30 cellular contexts compared by ENCODE assay signal in the genomic region with DNA sequence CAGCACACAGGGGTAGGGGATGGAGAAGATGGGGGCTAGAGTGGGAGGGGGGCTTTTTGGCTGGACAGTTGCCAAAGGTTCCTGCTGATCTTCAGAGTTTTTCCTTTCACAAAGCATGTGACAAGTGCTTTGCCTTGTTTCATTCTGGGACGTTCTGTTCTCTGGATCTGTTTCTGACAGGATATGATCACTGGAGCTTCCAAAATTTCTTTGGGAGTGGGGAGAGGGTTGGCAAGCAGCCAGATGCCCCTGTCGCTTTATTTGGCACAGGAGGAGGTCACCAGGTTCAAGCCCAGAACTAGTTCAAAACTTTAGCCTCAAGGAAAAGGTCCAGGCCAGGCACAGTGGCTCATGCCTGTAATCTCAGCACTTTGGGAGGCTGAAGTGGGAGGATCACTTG.
DNase-seq lines count a peak whose midpoint lies in the region; ATAC-seq and TF ChIP-seq lines count a peak whose summit lies in the region.
"Had no signal": no experiment of that assay in that cellular context is flagged by ENCODE, and none has a peak within 500 bp of the region (broad histone marks: within the 10 kb centered on the region; RNA-seq: fewer than 3 reads in every experiment).

No MANE protein-coding gene starts in this region.

- TF ChIP-seq CTCF in esophagus muscularis mucosa (IDR thresholded peaks at IDR 0.05) (no peak), heart right ventricle (IDR thresholded peaks at IDR 0.05) (no peak), nephron (IDR thresholded peaks at IDR 0.05; ENCODE audit: unreplicated experiment in 3 of 3) (no peak), upper lobe of left lung (IDR thresholded peaks at IDR 0.05) (no peak)

- ATAC-seq in heart right ventricle (peak in 3 of 8 donors; percentile 18 to 66 (median 41)), upper lobe of left lung (ENCODE audit: low FRiP score in 2 of 2) (no peak)
- ATAC-seq: activated CD8-positive, alpha-beta T cell treated with anti-CD3 and anti-CD28 coated beads for 36 hours; activated T-helper 17 cell treated with anti-CD3 and anti-CD28 coated beads, Interleukin-2, amount 50 U/mL, for 72 hours; effector memory CD8-positive, alpha-beta T cell; sciatic nerve; stimulated activated naive CD8-positive, alpha-beta T cell treated with anti-CD3 and anti-CD28 coated beads, Interleukin-15, amount 100 ng/mL, for 72 hours had no signal

- DNase-seq in esophagus muscularis mucosa (ENCODE audit: extremely low spot score) = no peak
- peak in 1 of 2 donors; percentile 44 for DNase-seq in heart right ventricle
- DNase-seq in upper lobe of left lung = no peak
- no peak for DNase-seq in amniotic stem cell (lab: John Stamatoyannopoulos, UW)
- no peak for DNase-seq in COR-L47 (lab: John Stamatoyannopoulos, UW)
- DNase-seq in activated T-cell treated with anti-CD3 and anti-CD28 coated beads, Interleukin-2, amount 50 U/mL, for 48 hours = no peak
- DNase-seq: activated CD4-positive, alpha-beta T cell treated with anti-CD3 and anti-CD28 coated beads for 1 hour; activated CD8-positive, alpha-beta memory T cell treated with anti-CD3 and anti-CD28 coated beads, Interleukin-2, amount 50 U/mL, for 48 hours; activated CD8-positive, alpha-beta T cell treated with anti-CD3 and anti-CD28 coated beads for 36 hours; aorta; cortex of kidney; effector memory CD8-positive, alpha-beta T cell; KBM-7; kidney glomerular epithelial cell; NCI-H1417 treated with DMSO at 0.1 percent for 48 hours; NCI-H2029 treated with DMSO at 0.1 percent for 48 hours; NCI-H2227 treated with DMSO at 0.1 percent for 48 hours; NCI-H526 treated with DMSO at 0.1 percent for 48 hours; PC-9; stimulated activated CD4-positive, alpha-beta T cell treated with anti-CD3 and anti-CD28 coated beads, Interleukin-12 subunit alpha, Interleukin-12 subunit beta, amount 100 ng/mL, for 4 hours; stimulated activated CD4-positive, alpha-beta T cell treated with anti-CD3 and anti-CD28 coated beads, Interleukin-2, amount 100 ng/mL, for 48 hours; stimulated activated naive CD8-positive, alpha-beta T cell treated with anti-CD3 and anti-CD28 coated beads, Interleukin-15, amount 100 ng/mL, for 72 hours had no signal

- H3K4me1 Mint-ChIP-seq in nephron = peaks cover 43% of the 10 kb centered on the region
- H3K4me1 Mint-ChIP-seq: activated T-helper 17 cell treated with anti-CD3 and anti-CD28 coated beads, Interleukin-2, amount 50 U/mL, for 72 hours; memory B cell; stimulated activated naive CD8-positive, alpha-beta T cell treated with anti-CD3 and anti-CD28 coated beads, Interleukin-15, amount 100 ng/mL, for 72 hours had no signal

- H3K36me3 ChIP-seq in esophagus muscularis mucosa = no peaks in the 10 kb centered on the region
- H3K36me3 ChIP-seq in heart right ventricle = no peaks in the 10 kb centered on the region
- H3K36me3 ChIP-seq in upper lobe of left lung = no peaks in the 10 kb centered on the region
- H3K36me3 ChIP-seq: BLaER1, tibial nerve had no signal

- no peaks in the 10 kb centered on the region for H3K36me3 Mint-ChIP-seq in nephron (ENCODE audit: low read depth)

- intact Hi-C loops in esophagus muscularis mucosa (cut with DNase I) = no loop called here
- intact Hi-C loops in heart right ventricle (cut with DNase I) = no loop called here

- TF ChIP-seq POLR2A in esophagus muscularis mucosa (IDR thresholded peaks at IDR 0.05; ENCODE audit: low read depth) = no peak
- TF ChIP-seq POLR2A in upper lobe of left lung (IDR thresholded peaks at IDR 0.05) = no peak

- H3K27ac Mint-ChIP-seq in nephron = peak overlapping the region; percentile 38 to 78 (median 74)
- H3K27ac Mint-ChIP-seq: activated CD8-positive, alpha-beta T cell treated with anti-CD3 and anti-CD28 coated beads for 36 hours; activated naive CD8-positive, alpha-beta T cell; activated T-helper 17 cell treated with anti-CD3 and anti-CD28 coated beads, Interleukin-2, amount 50 U/mL, for 72 hours; memory B cell; stimulated activated naive CD8-positive, alpha-beta T cell treated with anti-CD3 and anti-CD28 coated beads, Interleukin-15, amount 100 ng/mL, for 72 hours had no signal

- H3K27ac ChIP-seq in esophagus muscularis mucosa (replicated peaks in 1 of 4) = peak overlapping the region; percentile 25 to 51 (median 48)
- H3K27ac ChIP-seq in heart right ventricle = peak overlapping the region in 8 of 10 donors; percentile 10 to 57 (median 48)
- H3K27ac ChIP-seq in upper lobe of left lung = peak overlapping the region; percentile 66 to 77 (median 72)
- H3K27ac ChIP-seq: BLaER1, hepatocyte, PC-9 had no signal

- no peak overlapping the region for H3K4me3 ChIP-seq in esophagus muscularis mucosa
- H3K4me3 ChIP-seq in heart right ventricle = no peak overlapping the region
- no peak overlapping the region for H3K4me3 ChIP-seq in upper lobe of left lung
- H3K4me3 ChIP-seq: BLaER1, hepatocyte, PC-9, tibial nerve had no signal

- H3K27me3 ChIP-seq in esophagus muscularis mucosa (no peaks in the 10 kb centered on the region), heart right ventricle (no peaks in the 10 kb centered on the region), upper lobe of left lung (no peaks in the 10 kb centered on the region)
- H3K27me3 ChIP-seq: BLaER1, hepatocyte, tibial nerve had no signal

- H3K27me3 Mint-ChIP-seq in nephron (ENCODE audit: low read depth) = peaks cover 13% of the 10 kb centered on the region
- H3K27me3 Mint-ChIP-seq: activated CD8-positive, alpha-beta T cell treated with anti-CD3 and anti-CD28 coated beads for 36 hours; activated naive CD8-positive, alpha-beta T cell; activated T-helper 17 cell treated with anti-CD3 and anti-CD28 coated beads, Interleukin-2, amount 50 U/mL, for 72 hours; effector memory CD8-positive, alpha-beta T cell; memory B cell; stimulated activated naive CD8-positive, alpha-beta T cell treated with anti-CD3 and anti-CD28 coated beads, Interleukin-15, amount 100 ng/mL, for 72 hours had no signal

- H3K9me3 ChIP-seq in esophagus muscularis mucosa = no peaks in the 10 kb centered on the region
- no peaks in the 10 kb centered on the region for H3K9me3 ChIP-seq in heart right ventricle
- H3K9me3 ChIP-seq in upper lobe of left lung = no peaks in the 10 kb centered on the region
- H3K9me3 ChIP-seq: BLaER1, tibial nerve had no signal

- H3K4me3 Mint-ChIP-seq in nephron = no peak overlapping the region
- H3K4me3 Mint-ChIP-seq: activated CD8-positive, alpha-beta T cell treated with anti-CD3 and anti-CD28 coated beads for 36 hours; activated naive CD8-positive, alpha-beta T cell; activated T-helper 17 cell treated with anti-CD3 and anti-CD28 coated beads, Interleukin-2, amount 50 U/mL, for 72 hours; effector memory CD8-positive, alpha-beta T cell; memory B cell; stimulated activated naive CD8-positive, alpha-beta T cell treated with anti-CD3 and anti-CD28 coated beads, Interleukin-15, amount 100 ng/mL, for 72 hours had no signal

- WGBS in esophagus muscularis mucosa = 11% methylated on average over 2 of the region's 2 CpGs
- 5 to 23% methylated on average over 2 of the region's 2 CpGs for WGBS in heart right ventricle, 2 donors
- 37 to 57% methylated on average over 2 of the region's 2 CpGs for WGBS in upper lobe of left lung, 2 donors

- TF ChIP-seq EP300 in esophagus muscularis mucosa (IDR thresholded peaks at IDR 0.05) (peak; percentile 12), upper lobe of left lung (IDR thresholded peaks at IDR 0.05) (peak in 3 of 4 donors; percentile 45 to 94 (median 92))

- H3K9me3 Mint-ChIP-seq in nephron = no peaks in the 10 kb centered on the region
- H3K9me3 Mint-ChIP-seq: activated CD8-positive, alpha-beta T cell treated with anti-CD3 and anti-CD28 coated beads for 36 hours; activated T-helper 17 cell treated with anti-CD3 and anti-CD28 coated beads, Interleukin-2, amount 50 U/mL, for 72 hours; effector memory CD8-positive, alpha-beta T cell; memory B cell; stimulated activated naive CD8-positive, alpha-beta T cell treated with anti-CD3 and anti-CD28 coated beads, Interleukin-15, amount 100 ng/mL, for 72 hours had no signal

- H3K4me1 ChIP-seq in esophagus muscularis mucosa (peaks cover 20 to 48% (median 37%) of the 10 kb centered on the region in 4 donors), heart right ventricle (peaks cover 5 to 34% (median 21%) of the 10 kb centered on the region in 9 donors), upper lobe of left lung (peaks cover 16 to 30% (median 26%) of the 10 kb centered on the region in 4 donors)
